18 cellular contexts compared by ENCODE assay signal in the genomic region with DNA sequence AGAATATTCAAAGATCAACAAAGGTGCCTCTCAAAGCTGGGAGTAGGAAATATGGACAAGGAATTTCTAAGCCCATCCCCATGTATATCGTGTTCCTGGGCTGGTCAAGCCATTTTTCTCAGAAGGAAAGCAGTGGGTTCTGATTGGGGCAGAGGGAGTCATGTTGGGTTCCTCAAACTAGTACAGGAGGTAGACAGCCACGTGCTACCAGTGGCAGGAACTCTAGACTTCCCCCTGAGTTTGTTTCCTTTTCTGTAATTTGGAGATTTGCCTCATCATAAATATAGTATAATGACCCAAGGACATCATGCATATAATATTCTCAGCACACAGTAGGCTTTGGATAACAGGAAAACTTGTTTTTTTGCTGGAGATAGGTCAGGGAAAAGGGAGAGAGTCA. TPM values are rescaled to one million over a fixed set of nuclear protein-coding genes. Genes with fewer than 3 reads are reported as not detected.
DNase-seq lines count a peak whose midpoint lies in the region; ATAC-seq and TF ChIP-seq lines count a peak whose summit lies in the region.
"Had no signal": no experiment of that assay in that cellular context is flagged by ENCODE, and none has a peak within 500 bp of the region (broad histone marks: within the 10 kb centered on the region; RNA-seq: fewer than 3 reads in every experiment).

No MANE protein-coding gene starts in this region.

- POLR2A ChIA-PET in CD8-positive, alpha-beta memory T cell (lab: Charles Lee): no interaction called here
- POLR2A ChIA-PET in HEK293T (lab: Yijun Ruan, JAX): interaction anchor here (1.0 to 1.8 kb wide), 2 partner anchors 10 to 17 kb away, joined by 3 to 4 read pairs; partner anchors contain the start of gene PLEKHH1

- CTCF ChIA-PET in CD8-positive, alpha-beta memory T cell (lab: Charles Lee): interaction anchor here (1.0 to 1.2 kb wide), 4 partner anchors 9 to 29 kb away, joined by 3 to 7 read pairs (median 4); partner anchors contain the start of gene TMEM229B
- CTCF ChIA-PET in HEK293T (lab: Yijun Ruan, JAX): interaction anchor here (0.6 to 1.3 kb wide), 3 partner anchors 11 to 153 kb away, joined by 3 to 5 read pairs (median 4); no protein-coding TSS in a partner anchor

- peaks cover 0 to 26% (median 6%) of the 10 kb centered on the region in 4 donors for H3K4me1 Mint-ChIP-seq in CD4-positive, CD25-positive, alpha-beta regulatory T cell
- peaks cover 24 to 42% (median 28%) of the 10 kb centered on the region in 3 donors for H3K4me1 Mint-ChIP-seq in CD8-positive, alpha-beta memory T cell
- H3K4me1 Mint-ChIP-seq in activated T-helper 17 cell treated with anti-CD3 and anti-CD28 coated beads, Interleukin-2, amount 50 U/mL, for 72 hours: no peaks in the 10 kb centered on the region
- H3K4me1 Mint-ChIP-seq in naive B cell: peaks cover 29 to 40% (median 35%) of the 10 kb centered on the region in 3 donors

- H3K36me3 ChIP-seq in CD4-positive, CD25-positive, alpha-beta regulatory T cell (ENCODE audit: control insufficient read depth, insufficient read depth, low read length): no peaks in the 10 kb centered on the region
- H3K36me3 ChIP-seq in CD8-positive, alpha-beta memory T cell (ENCODE audit: insufficient read depth, low read length): no peaks in the 10 kb centered on the region
- H3K36me3 ChIP-seq: ascending aorta, heart left ventricle, transverse colon had no signal

- H3K27me3 ChIP-seq in CD4-positive, CD25-positive, alpha-beta regulatory T cell (ENCODE audit: control insufficient read depth, insufficient read depth, low read length): peaks cover 8% of the 10 kb centered on the region
- no peaks in the 10 kb centered on the region for H3K27me3 ChIP-seq in CD8-positive, alpha-beta memory T cell (ENCODE audit: insufficient read depth, low read length, poor library complexity, severe bottlenecking)
- H3K27me3 ChIP-seq in dorsolateral prefrontal cortex: no peaks in the 10 kb centered on the region
- H3K27me3 ChIP-seq: ascending aorta, transverse colon had no signal

- no peak overlapping the region for H3K27ac ChIP-seq in CD4-positive, CD25-positive, alpha-beta regulatory T cell (ENCODE audit: insufficient read depth, low read length, poor library complexity, severe bottlenecking)
- H3K27ac ChIP-seq in CD8-positive, alpha-beta memory T cell (ENCODE audit: low read depth, low read length): no peak overlapping the region
- H3K27ac ChIP-seq in dorsolateral prefrontal cortex: peak overlapping the region in 29 of 59 donors; percentile 4 to 91 (median 43)
- H3K27ac ChIP-seq: ascending aorta, heart left ventricle, transverse colon had no signal

- H3K27me3 Mint-ChIP-seq in CD4-positive, CD25-positive, alpha-beta regulatory T cell: peaks cover 47% of the 10 kb centered on the region
- H3K27me3 Mint-ChIP-seq in CD8-positive, alpha-beta memory T cell: peaks cover 2 to 8% of the 10 kb centered on the region in 2 donors
- no peaks in the 10 kb centered on the region for H3K27me3 Mint-ChIP-seq in activated T-helper 17 cell treated with anti-CD3 and anti-CD28 coated beads, Interleukin-2, amount 50 U/mL, for 72 hours
- H3K27me3 Mint-ChIP-seq in naive B cell: peaks cover 9 to 15% (median 9%) of the 10 kb centered on the region in 3 donors

- H3K9me3 ChIP-seq in CD4-positive, CD25-positive, alpha-beta regulatory T cell (ENCODE audit: control insufficient read depth in 2 of 2, low read length in 2 of 2): no peaks in the 10 kb centered on the region
- H3K9me3 ChIP-seq in CD8-positive, alpha-beta memory T cell (ENCODE audit: low read length): no peaks in the 10 kb centered on the region
- H3K9me3 ChIP-seq: ascending aorta, heart left ventricle, transverse colon had no signal

- H3K27ac Mint-ChIP-seq in CD4-positive, CD25-positive, alpha-beta regulatory T cell: peak overlapping the region in 2 of 3 donors; percentile 26 to 59
- peak overlapping the region in 7 of 8 donors; percentile 7 to 88 (median 64) for H3K27ac Mint-ChIP-seq in CD8-positive, alpha-beta memory T cell
- H3K27ac Mint-ChIP-seq in activated T-helper 17 cell treated with anti-CD3 and anti-CD28 coated beads, Interleukin-2, amount 50 U/mL, for 72 hours: no peak overlapping the region
- H3K27ac Mint-ChIP-seq in naive B cell: peak overlapping the region in 5 of 6 donors; percentile 26 to 88 (median 50)

- no peak for DNase-seq in CD4-positive, CD25-positive, alpha-beta regulatory T cell
- DNase-seq in CD8-positive, alpha-beta memory T cell: no peak
- DNase-seq in naive B cell (no peak), dorsolateral prefrontal cortex (no peak), HEK293T (ENCODE audit: extremely low spot score) (no peak), A172 (ENCODE audit: low spot score) (no peak), NCI-H446 (lab: John Stamatoyannopoulos, UW) (no peak)
- DNase-seq: activated CD4-positive, alpha-beta T cell treated with anti-CD3 and anti-CD28 coated beads for 48 hours; cortex of kidney; NCI-H2029 treated with DMSO at 0.1 percent for 48 hours; NCI-H526; stimulated activated CD4-positive, alpha-beta T cell treated with anti-CD3 and anti-CD28 coated beads, Interleukin-4, amount 100 ng/mL, for 4 hours; SW 1271 had no signal

- peaks cover 19% of the 10 kb centered on the region for H3K4me1 ChIP-seq in CD4-positive, CD25-positive, alpha-beta regulatory T cell (ENCODE audit: control insufficient read depth, insufficient read depth, low read length, poor library complexity, severe bottlenecking)
- H3K4me1 ChIP-seq in CD8-positive, alpha-beta memory T cell (ENCODE audit: insufficient read depth, low read length): peaks cover 26% of the 10 kb centered on the region

- no peak for TF ChIP-seq CTCF in dorsolateral prefrontal cortex (IDR thresholded peaks at IDR 0.05 in 54 of 56, conservative IDR thresholded peaks at IDR 0.05 in 2 of 56; ENCODE audit: low read depth in 1 of 56, partially characterized antibody in 56 of 56)

- peak overlapping the region; percentile 71 to 84 (median 80) for H3K4me3 Mint-ChIP-seq in CD4-positive, CD25-positive, alpha-beta regulatory T cell
- H3K4me3 Mint-ChIP-seq in CD8-positive, alpha-beta memory T cell: peak overlapping the region; percentile 24 to 96 (median 66)
- peak overlapping the region; percentile 66 for H3K4me3 Mint-ChIP-seq in activated T-helper 17 cell treated with anti-CD3 and anti-CD28 coated beads, Interleukin-2, amount 50 U/mL, for 72 hours
- H3K4me3 Mint-ChIP-seq in naive B cell: peak overlapping the region; percentile 70 to 95 (median 84)

- no peak for ATAC-seq in CD4-positive, CD25-positive, alpha-beta regulatory T cell (ENCODE audit: low read depth in 2 of 2)
- no peak for ATAC-seq in activated T-helper 17 cell treated with anti-CD3 and anti-CD28 coated beads, Interleukin-2, amount 50 U/mL, for 72 hours (replicated peaks)
- ATAC-seq in naive B cell (ENCODE audit: low read depth in 2 of 2): no peak
- ATAC-seq: esophagus mucosa had no signal

- intact Hi-C loops in dorsolateral prefrontal cortex (cut with DNase I): loop anchor here (5.0 to 10.0 kb wide), 3 partner anchors 89 to 181 kb away; partner anchors contain the start of genes RDH11 (in 1 of the 2) and VTI1B (in 1 of the 2)

- H3K4me3 ChIP-seq in CD4-positive, CD25-positive, alpha-beta regulatory T cell (ENCODE audit: low read depth, low read length): no peak overlapping the region
- no peak overlapping the region for H3K4me3 ChIP-seq in CD8-positive, alpha-beta memory T cell (ENCODE audit: low read length)
- peak overlapping the region in 22 of 59 donors; percentile 4 to 42 (median 22) for H3K4me3 ChIP-seq in dorsolateral prefrontal cortex
- H3K4me3 ChIP-seq: heart left ventricle, transverse colon had no signal

- H3K9me3 Mint-ChIP-seq in CD4-positive, CD25-positive, alpha-beta regulatory T cell: peaks cover 0 to 3% (median 0%) of the 10 kb centered on the region in 7 donors
- H3K9me3 Mint-ChIP-seq in CD8-positive, alpha-beta memory T cell: no peaks in the 10 kb centered on the region
- H3K9me3 Mint-ChIP-seq in activated T-helper 17 cell treated with anti-CD3 and anti-CD28 coated beads, Interleukin-2, amount 50 U/mL, for 72 hours: no peaks in the 10 kb centered on the region
- no peaks in the 10 kb centered on the region for H3K9me3 Mint-ChIP-seq in naive B cell

- no peaks in the 10 kb centered on the region for H3K36me3 Mint-ChIP-seq in CD4-positive, CD25-positive, alpha-beta regulatory T cell
- H3K36me3 Mint-ChIP-seq in CD8-positive, alpha-beta memory T cell: peaks cover 0 to 2% (median 1%) of the 10 kb centered on the region in 3 donors
- no peaks in the 10 kb centered on the region for H3K36me3 Mint-ChIP-seq in activated T-helper 17 cell treated with anti-CD3 and anti-CD28 coated beads, Interleukin-2, amount 50 U/mL, for 72 hours (ENCODE audit: low read depth)
- H3K36me3 Mint-ChIP-seq in naive B cell: no peaks in the 10 kb centered on the region

TF ChIP-seq in HEK293T, 16 proteins besides CTCF, POLR2A, EP300 and RAD21 (continues in another document):
- TF ChIP-seq LEF1 (IDR thresholded peaks at IDR 0.05; ENCODE audit: borderline replicate concordance): no peak
- no peak for TF ChIP-seq CTBP1 (IDR thresholded peaks at IDR 0.05; ENCODE audit: borderline replicate concordance)
- TF ChIP-seq FOXK2 (IDR thresholded peaks at IDR 0.05): no peak
- no peak for TF ChIP-seq BHLHE40 (IDR thresholded peaks at IDR 0.05; ENCODE audit: borderline replicate concordance)
- no peak for TF ChIP-seq ELF4 (IDR thresholded peaks at IDR 0.05)
- TF ChIP-seq ZNF384 (IDR thresholded peaks at IDR 0.05): no peak
- no peak for TF ChIP-seq TARDBP (IDR thresholded peaks at IDR 0.05)
- TF ChIP-seq NFRKB (IDR thresholded peaks at IDR 0.05): no peak
- no peak for TF ChIP-seq SP1 (IDR thresholded peaks at IDR 0.05)

RNA-seq across cellular contexts. Expression of gene PLEKHH1, which starts 16.4 kb away (rescaled TPM):
- 0.15 TPM for total RNA-seq in CD4-positive, CD25-positive, alpha-beta regulatory T cell
- polyA plus RNA-seq in CD4-positive, CD25-positive, alpha-beta regulatory T cell: under 1 TPM in 2 of 4 donors, not detected in 2; 0.05 to 0.24 TPM
- total RNA-seq in CD8-positive, alpha-beta memory T cell: under 1 TPM; 0.77 to 0.86 TPM
- polyA plus RNA-seq in CD8-positive, alpha-beta memory T cell: not detected
- total RNA-seq in activated T-helper 17 cell treated with anti-CD3 and anti-CD28 coated beads, Interleukin-2, amount 50 U/mL, for 72 hours: 1 to 10 TPM in 1 of 2 donors, under 1 TPM in 1; 0.17 to 4.9 TPM
- under 1 TPM in 2 of 6 donors, not detected in 4; 0.13 to 0.28 TPM for polyA plus RNA-seq in naive B cell (ENCODE audit: low read depth in 6 of 6)
- 100 to 1,000 TPM in 105 of 120 experiments, 10 to 100 TPM in 15; 42.5 to 965 (median 248) TPM for total RNA-seq in dorsolateral prefrontal cortex
- 1.3 and 5.0 TPM in 2 replicates for total RNA-seq in A172 (2014; rRNA removed; shearing (Covaris generic))

RNA-seq across cellular contexts. Expression of gene TMEM229B, which starts 28.2 kb away (rescaled TPM):
- total RNA-seq in CD4-positive, CD25-positive, alpha-beta regulatory T cell: 12.3 TPM
- 10 to 100 TPM in 3 of 4 donors, 1 to 10 TPM in 1; 8.2 to 21.6 (median 15.7) TPM for polyA plus RNA-seq in CD4-positive, CD25-positive, alpha-beta regulatory T cell
- 1 to 10 TPM; 3.2 to 4.4 TPM for total RNA-seq in CD8-positive, alpha-beta memory T cell
- 34.4 TPM for polyA plus RNA-seq in CD8-positive, alpha-beta memory T cell
- total RNA-seq in activated T-helper 17 cell treated with anti-CD3 and anti-CD28 coated beads, Interleukin-2, amount 50 U/mL, for 72 hours: under 1 TPM; 0.71 to 0.84 TPM
- 10 to 100 TPM in 2 of 6 donors, 1 to 10 TPM in 4; 5.5 to 15.8 (median 8.7) TPM for polyA plus RNA-seq in naive B cell (ENCODE audit: low read depth in 6 of 6)
- 10 to 100 TPM; 11.6 to 46.8 (median 28.2) TPM for total RNA-seq in dorsolateral prefrontal cortex
- total RNA-seq in A172 (2014; rRNA removed; shearing (Covaris generic)): 2.0 and 3.1 TPM in 2 replicates
